1 cellular context compared by ENCODE assay signal in genomic region chr9:128829477-128830251, GRCh38.
TF ChIP-seq lines count a peak whose summit lies in the region.

A gene with protein sequence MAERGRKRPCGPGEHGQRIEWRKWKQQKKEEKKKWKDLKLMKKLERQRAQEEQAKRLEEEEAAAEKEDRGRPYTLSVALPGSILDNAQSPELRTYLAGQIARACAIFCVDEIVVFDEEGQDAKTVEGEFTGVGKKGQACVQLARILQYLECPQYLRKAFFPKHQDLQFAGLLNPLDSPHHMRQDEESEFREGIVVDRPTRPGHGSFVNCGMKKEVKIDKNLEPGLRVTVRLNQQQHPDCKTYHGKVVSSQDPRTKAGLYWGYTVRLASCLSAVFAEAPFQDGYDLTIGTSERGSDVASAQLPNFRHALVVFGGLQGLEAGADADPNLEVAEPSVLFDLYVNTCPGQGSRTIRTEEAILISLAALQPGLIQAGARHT (minus strand): TSS chr9:128829794. CDS start chr9:128829780, 14 bp downstream.

TF ChIP-seq in HEK293, 187 proteins besides CTCF, POLR2A, EP300 and RAD21 (continued from another document and continues in another):
- TF ChIP-seq ZNF148 (tag by site-specific recombination; IDR thresholded peaks at IDR 0.05; ENCODE audit: borderline replicate concordance), result no peak
- no peak; the same call in 1 of the 2 replicates for TF ChIP-seq ZNF561 (tag by site-specific recombination; IDR thresholded peaks at IDR 0.05; ENCODE audit: borderline replicate concordance)
- no peak for TF ChIP-seq ZNF214 (tag by site-specific recombination; IDR thresholded peaks at IDR 0.05; ENCODE audit: borderline replicate concordance)
- TF ChIP-seq YY1 (tag by site-specific recombination; IDR thresholded peaks at IDR 0.05), result peak; percentile 91
- TF ChIP-seq, protein P1, sequence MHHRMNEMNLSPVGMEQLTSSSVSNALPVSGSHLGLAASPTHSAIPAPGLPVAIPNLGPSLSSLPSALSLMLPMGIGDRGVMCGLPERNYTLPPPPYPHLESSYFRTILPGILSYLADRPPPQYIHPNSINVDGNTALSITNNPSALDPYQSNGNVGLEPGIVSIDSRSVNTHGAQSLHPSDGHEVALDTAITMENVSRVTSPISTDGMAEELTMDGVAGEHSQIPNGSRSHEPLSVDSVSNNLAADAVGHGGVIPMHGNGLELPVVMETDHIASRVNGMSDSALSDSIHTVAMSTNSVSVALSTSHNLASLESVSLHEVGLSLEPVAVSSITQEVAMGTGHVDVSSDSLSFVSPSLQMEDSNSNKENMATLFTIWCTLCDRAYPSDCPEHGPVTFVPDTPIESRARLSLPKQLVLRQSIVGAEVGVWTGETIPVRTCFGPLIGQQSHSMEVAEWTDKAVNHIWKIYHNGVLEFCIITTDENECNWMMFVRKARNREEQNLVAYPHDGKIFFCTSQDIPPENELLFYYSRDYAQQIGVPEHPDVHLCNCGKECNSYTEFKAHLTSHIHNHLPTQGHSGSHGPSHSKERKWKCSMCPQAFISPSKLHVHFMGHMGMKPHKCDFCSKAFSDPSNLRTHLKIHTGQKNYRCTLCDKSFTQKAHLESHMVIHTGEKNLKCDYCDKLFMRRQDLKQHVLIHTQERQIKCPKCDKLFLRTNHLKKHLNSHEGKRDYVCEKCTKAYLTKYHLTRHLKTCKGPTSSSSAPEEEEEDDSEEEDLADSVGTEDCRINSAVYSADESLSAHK (tag by site-specific recombination; IDR thresholded peaks at IDR 0.05), result no peak
- no peak for TF ChIP-seq ZNF433 (tag by site-specific recombination; IDR thresholded peaks at IDR 0.05; ENCODE audit: low read depth)
- no peak for TF ChIP-seq ZNF664 (tag by site-specific recombination; IDR thresholded peaks at IDR 0.05)
- no peak for TF ChIP-seq ZBTB49 (tag by site-specific recombination; IDR thresholded peaks at IDR 0.05; ENCODE audit: low read depth)
- TF ChIP-seq, protein P2, sequence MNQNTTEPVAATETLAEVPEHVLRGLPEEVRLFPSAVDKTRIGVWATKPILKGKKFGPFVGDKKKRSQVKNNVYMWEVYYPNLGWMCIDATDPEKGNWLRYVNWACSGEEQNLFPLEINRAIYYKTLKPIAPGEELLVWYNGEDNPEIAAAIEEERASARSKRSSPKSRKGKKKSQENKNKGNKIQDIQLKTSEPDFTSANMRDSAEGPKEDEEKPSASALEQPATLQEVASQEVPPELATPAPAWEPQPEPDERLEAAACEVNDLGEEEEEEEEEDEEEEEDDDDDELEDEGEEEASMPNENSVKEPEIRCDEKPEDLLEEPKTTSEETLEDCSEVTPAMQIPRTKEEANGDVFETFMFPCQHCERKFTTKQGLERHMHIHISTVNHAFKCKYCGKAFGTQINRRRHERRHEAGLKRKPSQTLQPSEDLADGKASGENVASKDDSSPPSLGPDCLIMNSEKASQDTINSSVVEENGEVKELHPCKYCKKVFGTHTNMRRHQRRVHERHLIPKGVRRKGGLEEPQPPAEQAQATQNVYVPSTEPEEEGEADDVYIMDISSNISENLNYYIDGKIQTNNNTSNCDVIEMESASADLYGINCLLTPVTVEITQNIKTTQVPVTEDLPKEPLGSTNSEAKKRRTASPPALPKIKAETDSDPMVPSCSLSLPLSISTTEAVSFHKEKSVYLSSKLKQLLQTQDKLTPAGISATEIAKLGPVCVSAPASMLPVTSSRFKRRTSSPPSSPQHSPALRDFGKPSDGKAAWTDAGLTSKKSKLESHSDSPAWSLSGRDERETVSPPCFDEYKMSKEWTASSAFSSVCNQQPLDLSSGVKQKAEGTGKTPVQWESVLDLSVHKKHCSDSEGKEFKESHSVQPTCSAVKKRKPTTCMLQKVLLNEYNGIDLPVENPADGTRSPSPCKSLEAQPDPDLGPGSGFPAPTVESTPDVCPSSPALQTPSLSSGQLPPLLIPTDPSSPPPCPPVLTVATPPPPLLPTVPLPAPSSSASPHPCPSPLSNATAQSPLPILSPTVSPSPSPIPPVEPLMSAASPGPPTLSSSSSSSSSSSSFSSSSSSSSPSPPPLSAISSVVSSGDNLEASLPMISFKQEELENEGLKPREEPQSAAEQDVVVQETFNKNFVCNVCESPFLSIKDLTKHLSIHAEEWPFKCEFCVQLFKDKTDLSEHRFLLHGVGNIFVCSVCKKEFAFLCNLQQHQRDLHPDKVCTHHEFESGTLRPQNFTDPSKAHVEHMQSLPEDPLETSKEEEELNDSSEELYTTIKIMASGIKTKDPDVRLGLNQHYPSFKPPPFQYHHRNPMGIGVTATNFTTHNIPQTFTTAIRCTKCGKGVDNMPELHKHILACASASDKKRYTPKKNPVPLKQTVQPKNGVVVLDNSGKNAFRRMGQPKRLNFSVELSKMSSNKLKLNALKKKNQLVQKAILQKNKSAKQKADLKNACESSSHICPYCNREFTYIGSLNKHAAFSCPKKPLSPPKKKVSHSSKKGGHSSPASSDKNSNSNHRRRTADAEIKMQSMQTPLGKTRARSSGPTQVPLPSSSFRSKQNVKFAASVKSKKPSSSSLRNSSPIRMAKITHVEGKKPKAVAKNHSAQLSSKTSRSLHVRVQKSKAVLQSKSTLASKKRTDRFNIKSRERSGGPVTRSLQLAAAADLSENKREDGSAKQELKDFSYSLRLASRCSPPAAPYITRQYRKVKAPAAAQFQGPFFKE (tag by site-specific recombination; IDR thresholded peaks at IDR 0.05; ENCODE audit: borderline replicate concordance), result no peak
- no peak for TF ChIP-seq ZNF155 (tag by site-specific recombination; IDR thresholded peaks at IDR 0.05)
- 0 out of 2 replicates have a peak, but pooled peaks have one; percentile 9 for TF ChIP-seq SCRT2 (tag by site-specific recombination; IDR thresholded peaks at IDR 0.05)
- TF ChIP-seq ZFP69B (tag by site-specific recombination; IDR thresholded peaks at IDR 0.05), result peak; percentile 75; the same call in 1 of the 2 replicates
- no peak for TF ChIP-seq ZNF777 (tag by site-specific recombination; IDR thresholded peaks at IDR 0.05; ENCODE audit: borderline replicate concordance)
- no peak for TF ChIP-seq ZNF202 (tag by site-specific recombination; IDR thresholded peaks at IDR 0.05; ENCODE audit: borderline replicate concordance)
- TF ChIP-seq ZNF449 (tag by site-specific recombination; IDR thresholded peaks at IDR 0.05), result peak; percentile 99
- no peak for TF ChIP-seq ZBTB21 (tag by site-specific recombination; IDR thresholded peaks at IDR 0.05)
- peak; percentile 78 for TF ChIP-seq ZNF2 (tag by site-specific recombination; IDR thresholded peaks at IDR 0.05)
- peak; percentile 75; the same call in 1 of the 2 replicates for TF ChIP-seq ZNF391 (tag by site-specific recombination; IDR thresholded peaks at IDR 0.05; ENCODE audit: borderline replicate concordance, low read depth)
- TF ChIP-seq ZNF530 (tag by site-specific recombination; IDR thresholded peaks at IDR 0.05; ENCODE audit: low read depth), result no peak
- no peak for TF ChIP-seq ZNF426 (tag by site-specific recombination; IDR thresholded peaks at IDR 0.05)
- no peak for TF ChIP-seq OVOL3 (tag by site-specific recombination; IDR thresholded peaks at IDR 0.05)
- no peak for TF ChIP-seq ZNF701 (tag by site-specific recombination; IDR thresholded peaks at IDR 0.05)
- TF ChIP-seq GLIS2 (tag by site-specific recombination; IDR thresholded peaks at IDR 0.05), result peak; percentile 89
- no peak for TF ChIP-seq ZNF707 (tag by site-specific recombination; IDR thresholded peaks at IDR 0.05)
- no peak for TF ChIP-seq ZSCAN18 (tag by site-specific recombination; IDR thresholded peaks at IDR 0.05)
- no peak; the same call in 1 of the 2 replicates for TF ChIP-seq ZNF610 (tag by site-specific recombination; IDR thresholded peaks at IDR 0.05; ENCODE audit: borderline replicate concordance)
- peak; percentile 52; the same call in 1 of the 2 replicates for TF ChIP-seq ZNF629 (tag by site-specific recombination; IDR thresholded peaks at IDR 0.05)
- TF ChIP-seq PATZ1 (tag by site-specific recombination; IDR thresholded peaks at IDR 0.05), result peak; percentile 95
- peak; percentile 69 for TF ChIP-seq GLIS1 (tag by site-specific recombination; IDR thresholded peaks at IDR 0.05)
- no peak for TF ChIP-seq ZNF404 (tag by site-specific recombination; IDR thresholded peaks at IDR 0.05)
- peak; percentile 28; the same call in 1 of the 2 replicates for TF ChIP-seq ZNF146 (tag by site-specific recombination; IDR thresholded peaks at IDR 0.05)
- TF ChIP-seq ZFP3 (tag by site-specific recombination; IDR thresholded peaks at IDR 0.05; ENCODE audit: low read depth), result no peak
- TF ChIP-seq WT1 (tag by site-specific recombination; IDR thresholded peaks at IDR 0.05), result no peak; the same call in 1 of the 2 replicates
- no peak for TF ChIP-seq ZNF10 (tag by site-specific recombination; IDR thresholded peaks at IDR 0.05)
- no peak for TF ChIP-seq ZNF529 (tag by site-specific recombination; IDR thresholded peaks at IDR 0.05; ENCODE audit: insufficient replicate concordance)
- no peak for TF ChIP-seq ZNF221 (tag by site-specific recombination; IDR thresholded peaks at IDR 0.05; ENCODE audit: borderline replicate concordance)
